ENCODE assay signal across 13 cellular contexts in genomic region chr1:233081686-233082085, GRCh38.
A peak's percentile ranks its signal among the peaks of the same experiment; 100 is the strongest.
DNase-seq lines count a peak whose midpoint lies in the region; ATAC-seq and TF ChIP-seq lines count a peak whose summit lies in the region.
"Had no signal": no experiment of that assay in that cellular context is flagged by ENCODE, and none has a peak within 500 bp of the region (broad histone marks: within the 10 kb centered on the region; RNA-seq: fewer than 3 reads in every experiment).

No MANE protein-coding gene starts in this region.

- no peak for ATAC-seq in stimulated activated effector memory CD8-positive, alpha-beta T cell treated with anti-CD3 and anti-CD28 coated beads, Interleukin-12 subunit alpha, Interleukin-12 subunit beta, amount 100 ng/mL, for 72 hours
- no peak for ATAC-seq in natural killer cell treated with Interleukin-12 subunit alpha and Interleukin-12 subunit beta and Interleukin-15 and Interleukin-18, amount 100 ng/mL, for 72 hours

- no peaks in the 10 kb centered on the region for H3K9me3 ChIP-seq in BE2C
- H3K9me3 ChIP-seq: colonic mucosa had no signal

- no peak overlapping the region for H3K4me3 Mint-ChIP-seq in stimulated activated effector memory CD8-positive, alpha-beta T cell treated with anti-CD3 and anti-CD28 coated beads, Interleukin-12 subunit alpha, Interleukin-12 subunit beta, amount 100 ng/mL, for 72 hours
- no peak overlapping the region for H3K4me3 Mint-ChIP-seq in natural killer cell treated with Interleukin-12 subunit alpha and Interleukin-12 subunit beta and Interleukin-15 and Interleukin-18, amount 100 ng/mL, for 72 hours
- H3K4me3 Mint-ChIP-seq: activated naive CD4-positive, alpha-beta T cell treated with anti-CD3 and anti-CD28 coated beads, Interleukin-2, amount 50 U/mL, for 24 hours; T-helper 2 cell treated with Interferon-gamma antibody and Interleukin-4, amounts not matched to agents 5 μg/mL and 100 μg/mL, for 36 hours had no signal

- in situ Hi-C loops in astrocyte of the spinal cord (cut with HindIII; ENCODE audit: low sequenced_read_pairs) = no loop called here

- no peaks in the 10 kb centered on the region for H3K27me3 ChIP-seq in BE2C
- no peaks in the 10 kb centered on the region for H3K27me3 ChIP-seq in kidney epithelial cell (ENCODE audit: control insufficient read depth, insufficient read depth, low read length)
- H3K27me3 ChIP-seq: colonic mucosa had no signal

- H3K9me3 Mint-ChIP-seq in stimulated activated effector memory CD8-positive, alpha-beta T cell treated with anti-CD3 and anti-CD28 coated beads, Interleukin-12 subunit alpha, Interleukin-12 subunit beta, amount 100 ng/mL, for 72 hours = no peaks in the 10 kb centered on the region
- H3K9me3 Mint-ChIP-seq in natural killer cell treated with Interleukin-12 subunit alpha and Interleukin-12 subunit beta and Interleukin-15 and Interleukin-18, amount 100 ng/mL, for 72 hours = no peaks in the 10 kb centered on the region
- H3K9me3 Mint-ChIP-seq: activated naive CD4-positive, alpha-beta T cell treated with anti-CD3 and anti-CD28 coated beads, Interleukin-2, amount 50 U/mL, for 24 hours; T-helper 2 cell treated with Interferon-gamma antibody and Interleukin-4, amounts not matched to agents 5 μg/mL and 100 μg/mL, for 36 hours had no signal

- H3K36me3 ChIP-seq in BE2C (no peaks in the 10 kb centered on the region), kidney epithelial cell (ENCODE audit: control insufficient read depth, insufficient read depth, low read length) (peaks cover 2% of the 10 kb centered on the region)
- H3K36me3 ChIP-seq: colonic mucosa had no signal

- H3K27me3 Mint-ChIP-seq in natural killer cell treated with Interleukin-12 subunit alpha and Interleukin-12 subunit beta and Interleukin-15 and Interleukin-18, amount 100 ng/mL, for 72 hours = peaks cover 0 to 2% of the 10 kb centered on the region in 2 donors
- H3K27me3 Mint-ChIP-seq: activated naive CD4-positive, alpha-beta T cell treated with anti-CD3 and anti-CD28 coated beads, Interleukin-2, amount 50 U/mL, for 24 hours had no signal

- H3K36me3 Mint-ChIP-seq in stimulated activated effector memory CD8-positive, alpha-beta T cell treated with anti-CD3 and anti-CD28 coated beads, Interleukin-12 subunit alpha, Interleukin-12 subunit beta, amount 100 ng/mL, for 72 hours = peaks cover 12% of the 10 kb centered on the region
- H3K36me3 Mint-ChIP-seq in natural killer cell treated with Interleukin-12 subunit alpha and Interleukin-12 subunit beta and Interleukin-15 and Interleukin-18, amount 100 ng/mL, for 72 hours = no peaks in the 10 kb centered on the region

- H3K4me3 ChIP-seq in BE2C (ENCODE audit: low read depth, low read length) (no peak overlapping the region), astrocyte of the spinal cord (ENCODE audit: low read depth, low read length) (no peak overlapping the region), kidney epithelial cell (ENCODE audit: low read depth, low read length) (no peak overlapping the region)
- H3K4me3 ChIP-seq: colonic mucosa had no signal

- DNase-seq in BE2C (peak; percentile 55), HT1080 (ENCODE audit: low read depth) (peak; percentile 17), astrocyte of the spinal cord (ENCODE audit: low read depth, low spot score) (peak; percentile 21), kidney epithelial cell (ENCODE audit: low read depth) (peak; percentile 12), GM20000 (ENCODE audit: low spot score) (no peak)
- DNase-seq in NK-92 treated with Interleukin-12 subunit alpha and Interleukin-12 subunit beta, amount 100 ng/mL, for 24 hours (lab: John Stamatoyannopoulos, UW) = no peak
- DNase-seq in stimulated activated effector memory CD8-positive, alpha-beta T cell treated with anti-CD3 and anti-CD28 coated beads, Interleukin-12 subunit alpha, Interleukin-12 subunit beta, amount 100 ng/mL, for 72 hours (ENCODE audit: low spot score in 2 of 2) = no peak
- no peak for DNase-seq in natural killer cell treated with Interleukin-12 subunit alpha and Interleukin-12 subunit beta and Interleukin-15 and Interleukin-18, amount 100 ng/mL, for 72 hours (ENCODE audit: low spot score)
- DNase-seq: colonic mucosa; stimulated activated CD4-positive, alpha-beta T cell treated with anti-CD3 and anti-CD28 coated beads, Interleukin-4, amount 100 ng/mL, for 4 hours; stimulated activated naive CD4-positive, alpha-beta T cell treated with Interleukin-2 at 50 U/mL for 16 hours had no signal

- peaks cover 12% of the 10 kb centered on the region for H3K4me1 ChIP-seq in BE2C
- H3K4me1 ChIP-seq: colonic mucosa had no signal

- no peak for TF ChIP-seq CTCF in BE2C (IDR thresholded peaks at IDR 0.05; ENCODE audit: low read depth, low read length)
- no peak for TF ChIP-seq CTCF in astrocyte of the spinal cord (IDR thresholded peaks at IDR 0.05; ENCODE audit: low read depth, low read length)
- TF ChIP-seq CTCF in kidney epithelial cell (IDR thresholded peaks at IDR 0.05; ENCODE audit: insufficient read depth, low read length, poor library complexity, severe bottlenecking) = no peak
- TF ChIP-seq CTCF in GM20000 (IDR thresholded peaks at IDR 0.05; ENCODE audit: extremely low read depth, missing control alignments) = no peak

- no peak overlapping the region for H3K27ac Mint-ChIP-seq in stimulated activated effector memory CD8-positive, alpha-beta T cell treated with anti-CD3 and anti-CD28 coated beads, Interleukin-12 subunit alpha, Interleukin-12 subunit beta, amount 100 ng/mL, for 72 hours
- peak overlapping the region in 1 of 2 donors; percentile 22 for H3K27ac Mint-ChIP-seq in natural killer cell treated with Interleukin-12 subunit alpha and Interleukin-12 subunit beta and Interleukin-15 and Interleukin-18, amount 100 ng/mL, for 72 hours
- H3K27ac Mint-ChIP-seq: activated naive CD4-positive, alpha-beta T cell treated with anti-CD3 and anti-CD28 coated beads, Interleukin-2, amount 50 U/mL, for 24 hours; T-helper 2 cell treated with Interferon-gamma antibody and Interleukin-4, amounts not matched to agents 5 μg/mL and 100 μg/mL, for 36 hours had no signal

- H3K4me1 Mint-ChIP-seq in stimulated activated effector memory CD8-positive, alpha-beta T cell treated with anti-CD3 and anti-CD28 coated beads, Interleukin-12 subunit alpha, Interleukin-12 subunit beta, amount 100 ng/mL, for 72 hours = no peaks in the 10 kb centered on the region
- peaks cover 0 to 3% of the 10 kb centered on the region in 2 donors for H3K4me1 Mint-ChIP-seq in natural killer cell treated with Interleukin-12 subunit alpha and Interleukin-12 subunit beta and Interleukin-15 and Interleukin-18, amount 100 ng/mL, for 72 hours (ENCODE audit: low read depth in 2 of 2)
- H3K4me1 Mint-ChIP-seq: activated naive CD4-positive, alpha-beta T cell treated with anti-CD3 and anti-CD28 coated beads, Interleukin-2, amount 50 U/mL, for 24 hours had no signal

Comparison
In these comparisons a context has a peak if more than half of its experiments do, and no peak if none do; other contexts are left out.
1. DNase-seq: peak in BE2C (single experiment), HT1080 (single experiment), astrocyte of the spinal cord (single experiment) and kidney epithelial cell (single experiment); none in GM20000 (single experiment), NK-92 treated with Interleukin-12 subunit alpha and Interleukin-12 subunit beta, amount 100 ng/mL, for 24 hours (single experiment), stimulated activated effector memory CD8-positive, alpha-beta T cell treated with anti-CD3 and anti-CD28 coated beads, Interleukin-12 subunit alpha, Interleukin-12 subunit beta, amount 100 ng/mL, for 72 hours (0 of 2) and natural killer cell treated with Interleukin-12 subunit alpha and Interleukin-12 subunit beta and Interleukin-15 and Interleukin-18, amount 100 ng/mL, for 72 hours (single experiment).